In the genomic region with DNA sequence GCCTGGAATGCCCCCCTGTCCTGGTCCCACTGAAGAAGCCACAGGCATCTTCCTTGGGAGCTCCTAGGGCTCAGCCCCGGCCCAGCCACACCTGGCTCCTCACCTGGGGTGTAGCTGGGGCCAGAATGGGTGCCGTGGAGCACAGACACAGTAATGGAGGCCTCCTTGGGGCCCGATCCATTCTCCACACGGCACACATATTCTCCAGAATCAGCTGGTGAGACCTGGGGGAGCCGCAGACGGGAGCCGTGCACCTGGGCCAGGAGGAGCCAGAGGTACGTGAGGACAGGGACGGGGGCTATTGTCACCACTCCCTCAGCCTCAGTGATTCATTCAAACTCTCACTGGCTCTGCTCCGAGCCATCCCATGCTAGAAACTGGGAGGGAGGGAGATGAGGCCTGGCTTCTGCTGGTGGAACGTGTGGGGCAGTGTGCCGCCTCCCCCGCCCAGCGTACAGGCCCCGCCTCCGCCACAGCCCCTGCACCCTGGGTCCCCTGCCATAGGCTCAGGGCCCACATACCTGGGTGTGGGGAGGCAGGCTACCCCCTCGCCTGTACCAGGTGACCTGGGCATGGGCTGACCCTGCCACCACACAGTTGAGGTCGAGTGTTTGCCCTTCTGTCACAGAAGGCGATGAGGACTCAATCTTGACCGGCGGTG, we compare ENCODE assay signal across 1 cellular context.
TF ChIP-seq lines count a peak whose summit lies in the region.

No MANE protein-coding gene starts in this region.

TF ChIP-seq in GM23338, 12 proteins besides CTCF, POLR2A, EP300 and RAD21 (continued from another document):
- no peak for TF ChIP-seq EZH2phosphoT487 (IDR thresholded peaks at IDR 0.05; ENCODE audit: unreplicated experiment)
- no peak for TF ChIP-seq POLR2AphosphoS5 (IDR thresholded peaks at IDR 0.05; ENCODE audit: low read depth)
- TF ChIP-seq ZNF331 (CRISPR knock-in tag; IDR thresholded peaks at IDR 0.05; ENCODE audit: low read depth) = no peak
- TF ChIP-seq EZH2 (IDR thresholded peaks at IDR 0.05; ENCODE audit: low read depth, unreplicated experiment) = no peak
